In genomic region chr11:47453365-47453764, GRCh38 we compare ENCODE assay signal across 2 cellular contexts.
TF ChIP-seq lines count a peak whose summit lies in the region.

No MANE protein-coding gene starts in this region.

TF ChIP-seq in K562, 482 proteins besides CTCF, POLR2A, EP300 and RAD21:
- TF ChIP-seq TAF1 (IDR thresholded peaks at IDR 0.05; ENCODE audit: control insufficient read depth, extremely low read depth, insufficient read depth, low read length, severe bottlenecking): no peak
- no peak for TF ChIP-seq ZBTB2 (IDR thresholded peaks at IDR 0.05)
- TF ChIP-seq GATAD2B (IDR thresholded peaks at IDR 0.05; ENCODE audit: borderline replicate concordance): no peak
- TF ChIP-seq ZNF384 (IDR thresholded peaks at IDR 0.05; ENCODE audit: low read depth, low read length): no peak
- TF ChIP-seq NFYB (IDR thresholded peaks at IDR 0.05; ENCODE audit: extremely low read depth, insufficient read length): peak; percentile 48
- peak; percentile 37; the same call in 1 of the 2 replicates for TF ChIP-seq E2F1 (CRISPR knock-in tag; IDR thresholded peaks at IDR 0.05)
- no peak for TF ChIP-seq SRSF3 (IDR thresholded peaks at IDR 0.05; ENCODE audit: insufficient read depth, low read length)
- TF ChIP-seq TRIM25 (IDR thresholded peaks at IDR 0.05; ENCODE audit: borderline replicate concordance): no peak
- no peak for TF ChIP-seq MLLT1 (IDR thresholded peaks at IDR 0.05)
- TF ChIP-seq SMARCA5 (IDR thresholded peaks at IDR 0.05): no peak
- no peak for TF ChIP-seq ZNF778 (CRISPR knock-in tag; IDR thresholded peaks at IDR 0.05)
- no peak for TF ChIP-seq RB1 (IDR thresholded peaks at IDR 0.05; ENCODE audit: low read depth)
- TF ChIP-seq HINFP (tag; conservative IDR thresholded peaks at IDR 0.05; ENCODE audit: low read depth): no peak
- TF ChIP-seq NCOA6 (IDR thresholded peaks at IDR 0.05): no peak
- no peak for TF ChIP-seq RBBP5 (IDR thresholded peaks at IDR 0.05; ENCODE audit: borderline replicate concordance, insufficient read depth, low read length, poor library complexity, severe bottlenecking)
- TF ChIP-seq RBM25 (IDR thresholded peaks at IDR 0.05; ENCODE audit: low read depth, low read length, severe bottlenecking): no peak
- TF ChIP-seq PRPF4 (IDR thresholded peaks at IDR 0.05; ENCODE audit: insufficient read depth, low read depth, low read length, poor library complexity, severe bottlenecking): no peak
- no peak for TF ChIP-seq NFXL1 (CRISPR knock-in tag; IDR thresholded peaks at IDR 0.05)
- no peak for TF ChIP-seq CHD4 (IDR thresholded peaks at IDR 0.05; ENCODE audit: insufficient read depth, insufficient replicate concordance, low read depth, low read length, poor library complexity, severe bottlenecking)
- TF ChIP-seq ZNF75A (CRISPR knock-in tag; IDR thresholded peaks at IDR 0.05): no peak
- TF ChIP-seq SRSF1 (IDR thresholded peaks at IDR 0.05; ENCODE audit: low read depth, low read length): no peak
- TF ChIP-seq PTRF (tag; IDR thresholded peaks at IDR 0.05): no peak
- TF ChIP-seq CBX5 (IDR thresholded peaks at IDR 0.05; ENCODE audit: borderline replicate concordance, low read depth): no peak
- no peak for TF ChIP-seq TAF7 (tag; IDR thresholded peaks at IDR 0.05)
- TF ChIP-seq FOS (IDR thresholded peaks at IDR 0.05; ENCODE audit: extremely low read depth, insufficient read length): peak; percentile 5
- TF ChIP-seq CREM (IDR thresholded peaks at IDR 0.05; ENCODE audit: low read depth): no peak
- no peak for TF ChIP-seq POLR2AphosphoS5 (IDR thresholded peaks at IDR 0.05; ENCODE audit: control insufficient read depth, insufficient read depth, low read depth, low read length)
- peak; percentile 59 for TF ChIP-seq ASH1L (IDR thresholded peaks at IDR 0.05; ENCODE audit: borderline replicate concordance, low read depth, partially characterized antibody)
- no peak for TF ChIP-seq ZNF140 (CRISPR knock-in tag; IDR thresholded peaks at IDR 0.05)
TF ChIP-seq in K562: peak in this region for 4.

TF ChIP-seq in SK-N-SH treated with all-trans-retinoic acid at 6 μM for 48 hours, 23 proteins besides CTCF, POLR2A, EP300 and RAD21:
- no peak for TF ChIP-seq SNAI2 (CRISPR knock-in tag; IDR thresholded peaks at IDR 0.05)
- no peak for TF ChIP-seq BACH2 (CRISPR knock-in tag; IDR thresholded peaks at IDR 0.05; ENCODE audit: borderline replicate concordance)
- no peak for TF ChIP-seq ISL1 (CRISPR knock-in tag; IDR thresholded peaks at IDR 0.05)
- no peak for TF ChIP-seq TSHZ2 (CRISPR knock-in tag; IDR thresholded peaks at IDR 0.05)
- no peak for TF ChIP-seq TOX (CRISPR knock-in tag; IDR thresholded peaks at IDR 0.05; ENCODE audit: borderline replicate concordance)
- no peak for TF ChIP-seq ZNF565 (CRISPR knock-in tag; conservative IDR thresholded peaks at IDR 0.05; ENCODE audit: low read depth)
- TF ChIP-seq TCF4 (CRISPR knock-in tag; IDR thresholded peaks at IDR 0.05; ENCODE audit: borderline replicate concordance): no peak
